Comparison of ENCODE assay signal across 18 cellular contexts in genomic region chr15:63368503-63368902, GRCh38. TPM values are rescaled to one million over a fixed set of nuclear protein-coding genes. Genes with fewer than 3 reads are reported as not detected.
DNase-seq lines count a peak whose midpoint lies in the region; ATAC-seq and TF ChIP-seq lines count a peak whose summit lies in the region.
"Had no signal": no experiment of that assay in that cellular context is flagged by ENCODE, and none has a peak within 500 bp of the region (broad histone marks: within the 10 kb centered on the region; RNA-seq: fewer than 3 reads in every experiment).

No MANE protein-coding gene starts in this region.

- H3K9me3 ChIP-seq in breast epithelium (no peaks in the 10 kb centered on the region), mammary epithelial cell (replicated peaks; ENCODE audit: insufficient read depth, low read length) (no peaks in the 10 kb centered on the region), neuronal stem cell (replicated peaks in 1 of 2; ENCODE audit: control insufficient read depth in 2 of 2, insufficient read depth in 1 of 2, low read depth in 1 of 2, low read length in 2 of 2) (no peaks in the 10 kb centered on the region), vagina (no peaks in the 10 kb centered on the region), aorta (ENCODE audit: control insufficient read depth, low read length) (no peaks in the 10 kb centered on the region), HAP-1 (no peaks in the 10 kb centered on the region)

- DNase-seq in breast epithelium (ENCODE audit: low spot score in 2 of 2) (no peak), mammary epithelial cell (no peak), foreskin keratinocyte (no peak), neuronal stem cell (ENCODE audit: low spot score) (no peak), vagina (ENCODE audit: extremely low spot score in 2 of 2) (no peak), aorta (no peak), HAP-1 (ENCODE audit: low spot score in 2 of 2) (no peak)
- DNase-seq: 8988T; CD8-positive, alpha-beta T cell; DMS79 treated with DMSO at 0.1 percent for 48 hours; GM23248; NCI-H1048; NCI-H2081 treated with DMSO at 0.1 percent for 48 hours; NCI-H510A; PC-9 had no signal

- dilution Hi-C loops in mammary epithelial cell (cut with HindIII; ENCODE audit: low sequenced_read_pairs) = no loop called here

- H3K18ac ChIP-seq in neuronal stem cell (ENCODE audit: low read length) = peak overlapping the region; percentile 73

- no peak overlapping the region for H3K4me2 ChIP-seq in mammary epithelial cell (ENCODE audit: insufficient read depth, low read depth, low read length)
- no peak overlapping the region for H3K4me2 ChIP-seq in neuronal stem cell (ENCODE audit: insufficient read depth, low read length, poor library complexity, severe bottlenecking)
- H3K4me2 ChIP-seq: KMS-11 had no signal

- peaks cover 0 to 5% of the 10 kb centered on the region in 2 donors for H3K4me1 ChIP-seq in breast epithelium
- H3K4me1 ChIP-seq in mammary epithelial cell (ENCODE audit: insufficient read depth, low read length) = peaks cover 40% of the 10 kb centered on the region
- peaks cover 5% of the 10 kb centered on the region for H3K4me1 ChIP-seq in foreskin keratinocyte
- H3K4me1 ChIP-seq in neuronal stem cell (ENCODE audit: control insufficient read depth in 2 of 2, insufficient read depth in 1 of 2, low read depth in 1 of 2, low read length in 2 of 2) = peaks cover 4 to 6% of the 10 kb centered on the region in 2 donors
- peaks cover 64% of the 10 kb centered on the region for H3K4me1 ChIP-seq in vagina
- H3K4me1 ChIP-seq in aorta (ENCODE audit: control insufficient read depth in 1 of 2, insufficient read depth in 2 of 2, low read length in 2 of 2) = no peaks in the 10 kb centered on the region
- no peaks in the 10 kb centered on the region for H3K4me1 ChIP-seq in HAP-1

- TF ChIP-seq POLR2A in breast epithelium (IDR thresholded peaks at IDR 0.05) (no peak), vagina (IDR thresholded peaks at IDR 0.05) (no peak)

- H3K27me3 ChIP-seq in breast epithelium = no peaks in the 10 kb centered on the region
- no peaks in the 10 kb centered on the region for H3K27me3 ChIP-seq in mammary epithelial cell (ENCODE audit: insufficient read depth, low read length)
- H3K27me3 ChIP-seq in foreskin keratinocyte = no peaks in the 10 kb centered on the region
- no peaks in the 10 kb centered on the region for H3K27me3 ChIP-seq in neuronal stem cell (ENCODE audit: control insufficient read depth in 3 of 3, insufficient read depth in 3 of 3, low read depth in 1 of 3, low read length in 3 of 3)
- no peaks in the 10 kb centered on the region for H3K27me3 ChIP-seq in vagina
- H3K27me3 ChIP-seq in aorta (ENCODE audit: control insufficient read depth in 1 of 2, insufficient read depth in 2 of 2, low read length in 1 of 2) = no peaks in the 10 kb centered on the region
- peaks cover 47% of the 10 kb centered on the region for H3K27me3 ChIP-seq in HAP-1 (ENCODE audit: low read depth)

- H3K36me3 ChIP-seq in breast epithelium = no peaks in the 10 kb centered on the region
- H3K36me3 ChIP-seq in mammary epithelial cell (ENCODE audit: insufficient read depth, low read length) = peaks cover 7% of the 10 kb centered on the region
- no peaks in the 10 kb centered on the region for H3K36me3 ChIP-seq in neuronal stem cell (replicated peaks in 1 of 2; ENCODE audit: control insufficient read depth in 2 of 2, insufficient read depth in 2 of 2, low read length in 2 of 2)
- no peaks in the 10 kb centered on the region for H3K36me3 ChIP-seq in vagina
- H3K36me3 ChIP-seq in aorta (ENCODE audit: control insufficient read depth in 1 of 2, insufficient read depth in 2 of 2, low read length in 1 of 2) = no peaks in the 10 kb centered on the region
- H3K36me3 ChIP-seq in HAP-1 (replicated peaks) = no peaks in the 10 kb centered on the region

- H3K4me3 ChIP-seq in breast epithelium (no peak overlapping the region), mammary epithelial cell (replicated peaks in 1 of 3; ENCODE audit: insufficient read depth in 1 of 3, low read depth in 2 of 3, low read length in 3 of 3) (no peak overlapping the region), neuronal stem cell (ENCODE audit: low read length in 2 of 2) (no peak overlapping the region), vagina (no peak overlapping the region), aorta (ENCODE audit: low read length in 2 of 2) (no peak overlapping the region), HAP-1 (no peak overlapping the region)
- H3K4me3 ChIP-seq: GM23248, PC-9 had no signal

- TF ChIP-seq CTCF in breast epithelium (IDR thresholded peaks at IDR 0.05) = no peak
- no peak for TF ChIP-seq CTCF in mammary epithelial cell (conservative IDR thresholded peaks at IDR 0.05 in 1 of 2, IDR thresholded peaks at IDR 0.05 in 1 of 2; ENCODE audit: extremely low read depth in 1 of 2, insufficient read depth in 1 of 2, low read depth in 1 of 2, low read length in 2 of 2)
- no peak for TF ChIP-seq CTCF in foreskin keratinocyte (conservative IDR thresholded peaks at IDR 0.05)
- TF ChIP-seq CTCF in vagina (IDR thresholded peaks at IDR 0.05) = no peak

- intact Hi-C loops in breast epithelium (cut with DNase I; ENCODE audit: low total_unique reads) (no loop called here), mammary epithelial cell (cut with micrococcal nuclease) (no loop called here), vagina (cut with DNase I) (no loop called here), aorta (cut with DNase I) (no loop called here)

- H4K8ac ChIP-seq in neuronal stem cell (ENCODE audit: low read depth, low read length) = no peak overlapping the region

- no peak for ATAC-seq in foreskin keratinocyte
- ATAC-seq in aorta (ENCODE audit: low FRiP score) = no peak
- no peak for ATAC-seq in GM18520 (IDR thresholded peaks at IDR 0.05; ENCODE audit: unreplicated experiment)
- ATAC-seq: CD8-positive, alpha-beta T cell; HepG2 had no signal

- no peaks in the 10 kb centered on the region for H3K79me1 ChIP-seq in neuronal stem cell (ENCODE audit: low read depth, low read length)

- no peak overlapping the region for H2AK5ac ChIP-seq in neuronal stem cell (ENCODE audit: low read depth, low read length)

- CTCF ChIA-PET in mammary epithelial cell (lab: Charles Lee; ENCODE audit: low non-redundant PET) = no interaction called here

- no peak overlapping the region for H2BK5ac ChIP-seq in neuronal stem cell (ENCODE audit: low read length)

- peak overlapping the region; percentile 28 for H3K23ac ChIP-seq in neuronal stem cell (ENCODE audit: low read depth, low read length, poor library complexity)

- no peak overlapping the region for H2AFZ ChIP-seq in mammary epithelial cell (ENCODE audit: low read depth, low read length)
- no peak overlapping the region for H2AFZ ChIP-seq in neuronal stem cell (ENCODE audit: low read length)
- H2AFZ ChIP-seq: GM23248, PC-9 had no signal

- no peak overlapping the region for H3K4ac ChIP-seq in neuronal stem cell (ENCODE audit: low read length)

- BruUV-seq in mammary epithelial cell (replicated peaks; lab: Mats Ljungman, UMichigan) = no TSS peak

- no peaks in the 10 kb centered on the region for H4K20me1 ChIP-seq in mammary epithelial cell (ENCODE audit: insufficient read depth, low read length)

- WGBS in mammary epithelial cell (ENCODE audit: low coverage, missing lambda C conversion rate) = 85% methylated on average over 5 of the region's 7 CpGs
- WGBS in neuronal stem cell (ENCODE audit: extremely low coverage in 2 of 2, insufficient read length in 2 of 2, insufficient replicate concordance in 1 of 2), 2 donors = no CpG with 5 or more reads among the region's 7 CpGs
- WGBS in aorta, 2 donors = 98% methylated on average over 7 of the region's 7 CpGs

- peak overlapping the region; percentile 73 for H3K14ac ChIP-seq in neuronal stem cell (ENCODE audit: low read length)

- no peak overlapping the region for H2BK15ac ChIP-seq in neuronal stem cell (ENCODE audit: low read length)

- H2BK120ac ChIP-seq in neuronal stem cell (ENCODE audit: low read depth, low read length) = peak overlapping the region; percentile 64

- in situ Hi-C loops in mammary epithelial cell (cut with MboI; ENCODE audit: low sequenced_read_pairs in 2 of 2) = no loop called here
- in situ Hi-C loops in HAP-1 (cut with MboI; ENCODE audit: low sequenced_read_pairs) = no loop called here

- H3K79me2 ChIP-seq in mammary epithelial cell (ENCODE audit: insufficient read depth, low read length) = peaks cover 50% of the 10 kb centered on the region

- no peak overlapping the region for H2BK12ac ChIP-seq in neuronal stem cell (ENCODE audit: low read length)

- H3K9ac ChIP-seq in mammary epithelial cell (ENCODE audit: insufficient read depth, low read length) (no peak overlapping the region), neuronal stem cell (ENCODE audit: low read depth, low read length, poor library complexity) (no peak overlapping the region)
- H3K9ac ChIP-seq: GM23248, KMS-11 had no signal

- peak overlapping the region; percentile 83 to 86 for H3K27ac ChIP-seq in breast epithelium
- no peak overlapping the region for H3K27ac ChIP-seq in mammary epithelial cell (ENCODE audit: insufficient read depth, low read depth, low read length)
- H3K27ac ChIP-seq in foreskin keratinocyte = peak overlapping the region; percentile 36
- no peak overlapping the region for H3K27ac ChIP-seq in neuronal stem cell (replicated peaks; ENCODE audit: low read length)
- peak overlapping the region; percentile 92 for H3K27ac ChIP-seq in vagina
- no peak overlapping the region for H3K27ac ChIP-seq in aorta (ENCODE audit: low read depth in 1 of 2, low read length in 2 of 2)
- H3K27ac ChIP-seq: GM23248, KMS-11 had no signal

- H4K91ac ChIP-seq in neuronal stem cell (ENCODE audit: low read depth, low read length, poor library complexity) = no peak overlapping the region

RNA-seq across cellular contexts. Expression of gene CA12, which starts 13.1 kb away (rescaled TPM):
- 10 to 100 TPM; 11.7 to 64.5 (median 61.9) TPM for total RNA-seq in breast epithelium
- 100 to 1,000 TPM; 174 to 202 TPM for total RNA-seq in mammary epithelial cell
- 220 TPM for polyA plus RNA-seq in mammary epithelial cell
- 162 TPM for polyA minus RNA-seq in mammary epithelial cell
- total RNA-seq in foreskin keratinocyte = 21.6 and 32.3 TPM in 2 replicates
- 8.8 and 10.6 TPM in 2 replicates for polyA plus RNA-seq in foreskin keratinocyte
- 0.43 TPM for polyA plus RNA-seq in neuronal stem cell (2013, experiment 1 of 2)
- polyA plus RNA-seq in neuronal stem cell (2013, experiment 2 of 2) = 0.46 TPM
- 89.6 TPM for total RNA-seq in vagina
- 10 to 100 TPM; 11.0 to 29.7 TPM for total RNA-seq in aorta
- 1 to 10 TPM; 2.7 to 4.5 TPM for polyA plus RNA-seq in aorta
- total RNA-seq: CD8-positive, alpha-beta T cell had no signal

Comparison
In these comparisons a context has a peak if more than half of its experiments do, and no peak if none do; other contexts are left out.
1. H3K27ac ChIP-seq: peak in breast epithelium (2 of 2), foreskin keratinocyte (single experiment) and vagina (single experiment); none in mammary epithelial cell (single experiment), neuronal stem cell (single experiment) and aorta (0 of 2).